1 cellular context compared by ENCODE assay signal in genomic region chr6:18177566-18177965, GRCh38.
TF ChIP-seq lines count a peak whose summit lies in the region.

No MANE protein-coding gene starts in this region.

TF ChIP-seq in K562, 482 proteins besides CTCF, POLR2A, EP300 and RAD21:
- TF ChIP-seq ZBTB40 (IDR thresholded peaks at IDR 0.05) (peak; percentile 39; the same call in 1 of the 2 replicates), ZBTB40 (CRISPR knock-in tag; IDR thresholded peaks at IDR 0.05) (peak; percentile 66), HMGN3 (IDR thresholded peaks at IDR 0.05; ENCODE audit: borderline replicate concordance, extremely low read depth, insufficient read length, low read depth, low read length) (no peak), ZNF121 (CRISPR knock-in tag; conservative IDR thresholded peaks at IDR 0.05) (0 out of 2 replicates have a peak, but pooled peaks have one; percentile 16)
